ENCODE assay signal across 3 cellular contexts in the genomic region with DNA sequence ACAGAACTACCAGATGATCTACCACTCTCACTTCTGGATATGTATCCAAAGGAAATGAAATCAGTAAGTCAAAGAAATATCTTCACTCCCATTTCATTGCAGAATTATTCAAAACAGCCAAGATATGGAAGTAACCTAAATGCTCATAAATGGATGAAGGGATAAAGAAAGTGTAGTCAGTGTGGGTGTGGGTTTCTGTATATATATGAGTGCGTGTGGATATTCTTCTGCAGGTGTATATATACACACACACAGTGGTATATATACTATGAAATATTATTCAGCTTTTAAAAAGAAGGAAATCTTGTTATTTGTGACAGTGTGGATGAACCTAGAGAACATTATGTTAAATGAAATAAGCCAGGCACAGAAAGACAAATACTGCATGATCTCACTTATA.
"Had no signal": no experiment of that assay in that cellular context is flagged by ENCODE, and none has a peak within 500 bp of the region (broad histone marks: within the 10 kb centered on the region; RNA-seq: fewer than 3 reads in every experiment).

No MANE protein-coding gene starts in this region.

- ATAC-seq: GM12878 had no signal

- DNase-seq: GDM1, GF-D8 had no signal

- H3K4me3 ChIP-seq: GM12878 had no signal
